ENCODE assay signal across 9 cellular contexts in the genomic region with DNA sequence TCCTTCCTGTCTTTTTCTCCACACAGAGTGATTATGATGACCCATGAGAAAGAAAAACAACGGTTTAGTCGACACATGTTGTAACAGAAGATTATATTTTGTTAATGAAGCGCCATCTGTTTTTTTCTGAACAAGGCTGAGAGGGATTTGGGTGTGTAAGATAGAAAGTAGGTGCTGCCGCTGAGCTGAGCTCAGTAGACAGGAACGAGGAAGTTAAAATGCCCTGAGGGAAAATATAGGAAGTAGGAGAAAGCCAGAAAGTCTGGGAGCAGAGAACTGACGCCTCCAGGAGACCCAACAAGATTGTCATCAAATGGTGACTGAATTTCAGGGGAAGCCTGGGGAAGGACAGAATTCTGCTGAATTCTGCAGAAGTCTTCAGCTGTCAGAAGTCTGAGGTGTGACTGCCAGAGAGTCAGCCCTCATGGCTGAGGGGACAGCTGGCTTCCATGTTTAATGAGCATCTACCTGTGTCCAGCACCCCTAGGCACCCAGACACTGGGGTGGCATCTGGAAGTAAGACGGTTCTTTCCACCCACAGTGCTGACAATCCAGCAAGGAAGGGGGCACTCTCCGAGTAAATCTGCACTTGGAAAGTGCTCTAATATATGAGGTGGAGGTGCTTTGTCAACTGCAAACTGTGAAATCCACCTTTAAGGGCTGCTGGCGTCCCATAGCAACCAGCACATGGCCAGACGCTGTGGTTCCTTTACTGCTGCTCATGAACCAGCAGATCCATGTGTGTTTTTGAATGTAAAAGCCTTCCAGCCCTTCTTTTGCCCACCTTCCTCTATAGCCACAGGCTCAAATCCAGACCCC. TPM values are rescaled to one million over a fixed set of nuclear protein-coding genes. Genes with fewer than 3 reads are reported as not detected.
DNase-seq lines count a peak whose midpoint lies in the region; TF ChIP-seq lines count a peak whose summit lies in the region.
"Had no signal": no experiment of that assay in that cellular context is flagged by ENCODE, and none has a peak within 500 bp of the region (broad histone marks: within the 10 kb centered on the region; RNA-seq: fewer than 3 reads in every experiment).

No MANE protein-coding gene starts in this region.

- H3K27me3 Mint-ChIP-seq in mesothelial cell of epicardium (ENCODE audit: low read depth) = no peaks in the 10 kb centered on the region
- H3K27me3 Mint-ChIP-seq in activated T-helper 2 cell treated with anti-CD3 and anti-CD28 coated beads, Interferon-gamma antibody, Interleukin-2, Interleukin-4, amounts not matched to agents 10 μg/mL and 5 μg/mL and 100 μg/mL, durations not matched to agents 14 hours and 24 hours and 36 hours (ENCODE audit: low read depth) = peaks cover 16% of the 10 kb centered on the region

- H3K4me1 Mint-ChIP-seq in mesothelial cell of epicardium = peaks cover 35% of the 10 kb centered on the region
- H3K4me1 Mint-ChIP-seq in activated T-helper 2 cell treated with anti-CD3 and anti-CD28 coated beads, Interferon-gamma antibody, Interleukin-2, Interleukin-4, amounts not matched to agents 10 μg/mL and 5 μg/mL and 100 μg/mL, durations not matched to agents 14 hours and 24 hours and 36 hours (ENCODE audit: low read depth) = no peaks in the 10 kb centered on the region

- peaks cover 59% of the 10 kb centered on the region for H3K4me1 ChIP-seq in BLaER1
- H3K4me1 ChIP-seq: neural progenitor cell had no signal

- no peak overlapping the region for H3K4me3 Mint-ChIP-seq in mesothelial cell of epicardium
- H3K4me3 Mint-ChIP-seq in activated T-helper 2 cell treated with anti-CD3 and anti-CD28 coated beads, Interferon-gamma antibody, Interleukin-2, Interleukin-4, amounts not matched to agents 10 μg/mL and 5 μg/mL and 100 μg/mL, durations not matched to agents 14 hours and 24 hours and 36 hours (ENCODE audit: low read depth) = no peak overlapping the region
- H3K4me3 Mint-ChIP-seq: neural progenitor cell had no signal

- DNase-seq in NB4 (ENCODE audit: low read depth) = peak; percentile 50
- DNase-seq in cardiac fibroblast (ENCODE audit: low read depth in 2 of 2) = peak; percentile 51 to 54
- DNase-seq in mesothelial cell of epicardium (ENCODE audit: low spot score in 2 of 2, unreplicated experiment in 2 of 2) = no peak
- DNase-seq in NCI-H345 (lab: John Stamatoyannopoulos, UW) = no peak
- DNase-seq in HPDE6-E6E7 (ENCODE audit: extremely low spot score) = no peak
- DNase-seq in activated T-helper 2 cell treated with anti-CD3 and anti-CD28 coated beads, Interferon-gamma antibody, Interleukin-2, Interleukin-4, amounts not matched to agents 10 μg/mL and 5 μg/mL and 100 μg/mL, durations not matched to agents 14 hours and 24 hours and 36 hours (ENCODE audit: low spot score) = no peak
- no peak for DNase-seq in stimulated activated CD4-positive, alpha-beta T cell treated with anti-CD3 and anti-CD28 coated beads, Interleukin-15, amount 100 ng/mL, for 24 hours

- H3K27ac Mint-ChIP-seq in mesothelial cell of epicardium = peak overlapping the region; percentile 99
- H3K27ac Mint-ChIP-seq in activated T-helper 2 cell treated with anti-CD3 and anti-CD28 coated beads, Interferon-gamma antibody, Interleukin-2, Interleukin-4, amounts not matched to agents 10 μg/mL and 5 μg/mL and 100 μg/mL, durations not matched to agents 14 hours and 24 hours and 36 hours = no peak overlapping the region
- H3K27ac Mint-ChIP-seq: neural progenitor cell had no signal

- no peaks in the 10 kb centered on the region for H3K36me3 ChIP-seq in BLaER1
- H3K36me3 ChIP-seq: neural progenitor cell had no signal

- H3K9me3 Mint-ChIP-seq in mesothelial cell of epicardium = peaks cover 7% of the 10 kb centered on the region
- H3K9me3 Mint-ChIP-seq in activated T-helper 2 cell treated with anti-CD3 and anti-CD28 coated beads, Interferon-gamma antibody, Interleukin-2, Interleukin-4, amounts not matched to agents 10 μg/mL and 5 μg/mL and 100 μg/mL, durations not matched to agents 14 hours and 24 hours and 36 hours = no peaks in the 10 kb centered on the region
- H3K9me3 Mint-ChIP-seq: neural progenitor cell had no signal

- peaks cover 17% of the 10 kb centered on the region for H3K9me3 ChIP-seq in BLaER1

- intact Hi-C loops in activated T-helper 2 cell treated with anti-CD3 and anti-CD28 coated beads, Interferon-gamma antibody, Interleukin-2, Interleukin-4, amounts not matched to agents 10 μg/mL and 5 μg/mL and 100 μg/mL, durations not matched to agents 14 hours and 24 hours and 36 hours (cut with micrococcal nuclease) = no loop called here

- TF ChIP-seq CTCF in NB4 (IDR thresholded peaks at IDR 0.05; ENCODE audit: low read depth, low read length) (no peak), cardiac fibroblast (IDR thresholded peaks at IDR 0.05; ENCODE audit: low read depth, low read length) (no peak), mesothelial cell of epicardium (IDR thresholded peaks at IDR 0.05; ENCODE audit: unreplicated experiment) (no peak)

- H3K4me3 ChIP-seq in BLaER1 = no peak overlapping the region
- H3K4me3 ChIP-seq in NB4 (ENCODE audit: low read depth, low read length) = no peak overlapping the region
- no peak overlapping the region for H3K4me3 ChIP-seq in cardiac fibroblast (replicated peaks in 1 of 2; ENCODE audit: low read depth in 2 of 2, low read length in 2 of 2)
- H3K4me3 ChIP-seq: neural progenitor cell had no signal

- H4K20me1 ChIP-seq in BLaER1 = no peaks in the 10 kb centered on the region

- H3K9ac ChIP-seq in BLaER1 = peak overlapping the region; percentile 26; the same call in 1 of the 2 replicates
- H3K9ac ChIP-seq: neural progenitor cell had no signal

- H3K4me2 ChIP-seq in BLaER1 = peak overlapping the region; percentile 66
- H3K4me2 ChIP-seq: neural progenitor cell had no signal

- peak overlapping the region; percentile 16; the same call in 1 of the 2 replicates for H3K27ac ChIP-seq in BLaER1
- H3K27ac ChIP-seq: neural progenitor cell had no signal

- no peaks in the 10 kb centered on the region for H3K36me3 Mint-ChIP-seq in mesothelial cell of epicardium
- no peaks in the 10 kb centered on the region for H3K36me3 Mint-ChIP-seq in activated T-helper 2 cell treated with anti-CD3 and anti-CD28 coated beads, Interferon-gamma antibody, Interleukin-2, Interleukin-4, amounts not matched to agents 10 μg/mL and 5 μg/mL and 100 μg/mL, durations not matched to agents 14 hours and 24 hours and 36 hours (ENCODE audit: low read depth)
- H3K36me3 Mint-ChIP-seq: neural progenitor cell had no signal

- H3K27me3 ChIP-seq in BLaER1 = no peaks in the 10 kb centered on the region
- H3K27me3 ChIP-seq: neural progenitor cell had no signal

- TF ChIP-seq POLR2A in NB4 (IDR thresholded peaks at IDR 0.05; ENCODE audit: extremely low read depth, insufficient read length) = no peak

RNA-seq across cellular contexts. Expression of a gene that starts 12.5 kb away (rescaled TPM):
- total RNA-seq in mesothelial cell of epicardium = 17.7 to 20.9 TPM (median 19.7 TPM) in 3 replicates
- total RNA-seq in activated T-helper 2 cell treated with anti-CD3 and anti-CD28 coated beads, Interferon-gamma antibody, Interleukin-2, Interleukin-4, amounts not matched to agents 10 μg/mL and 5 μg/mL and 100 μg/mL, durations not matched to agents 14 hours and 24 hours and 36 hours = 0.55 and 0.85 TPM in 2 replicates

RNA-seq across cellular contexts. Expression of a gene that starts 22.0 kb away (rescaled TPM):
- total RNA-seq in mesothelial cell of epicardium = not detected in 3 replicates
- not detected in 2 replicates for total RNA-seq in activated T-helper 2 cell treated with anti-CD3 and anti-CD28 coated beads, Interferon-gamma antibody, Interleukin-2, Interleukin-4, amounts not matched to agents 10 μg/mL and 5 μg/mL and 100 μg/mL, durations not matched to agents 14 hours and 24 hours and 36 hours

Comparison
In these comparisons a context has a peak if more than half of its experiments do, and no peak if none do; other contexts are left out.
1. DNase-seq: peak in NB4 (single experiment) and cardiac fibroblast (2 of 2); none in mesothelial cell of epicardium (0 of 2), NCI-H345 (single experiment), HPDE6-E6E7 (single experiment), activated T-helper 2 cell treated with anti-CD3 and anti-CD28 coated beads, Interferon-gamma antibody, Interleukin-2, Interleukin-4, amounts not matched to agents 10 μg/mL and 5 μg/mL and 100 μg/mL, durations not matched to agents 14 hours and 24 hours and 36 hours (single experiment) and stimulated activated CD4-positive, alpha-beta T cell treated with anti-CD3 and anti-CD28 coated beads, Interleukin-15, amount 100 ng/mL, for 24 hours (single experiment).
2. RNA of a gene that starts 12.5 kb away (total RNA-seq): 17.7 to 20.9 TPM in mesothelial cell of epicardium; 0.55 to 0.85 TPM in activated T-helper 2 cell treated with anti-CD3 and anti-CD28 coated beads, Interferon-gamma antibody, Interleukin-2, Interleukin-4, amounts not matched to agents 10 μg/mL and 5 μg/mL and 100 μg/mL, durations not matched to agents 14 hours and 24 hours and 36 hours; every median in the first group is over 10 times any median in the second.